ENCODE assay signal across 9 cellular contexts in genomic region chr2:119283873-119284331, GRCh38.
DNase-seq lines count a peak whose midpoint lies in the region; ATAC-seq and TF ChIP-seq lines count a peak whose summit lies in the region.
"Had no signal": no experiment of that assay in that cellular context is flagged by ENCODE, and none has a peak within 500 bp of the region (broad histone marks: within the 10 kb centered on the region; RNA-seq: fewer than 3 reads in every experiment).

No MANE protein-coding gene starts in this region.

- peaks cover 3% of the 10 kb centered on the region for H3K27me3 Mint-ChIP-seq in endothelial cell (ENCODE audit: unreplicated experiment)
- H3K27me3 Mint-ChIP-seq in activated CD8-positive, alpha-beta T cell treated with anti-CD3 and anti-CD28 coated beads for 36 hours: no peaks in the 10 kb centered on the region
- H3K27me3 Mint-ChIP-seq: activated CD4-positive, alpha-beta memory T cell treated with anti-CD3 and anti-CD28 coated beads, Interleukin-2, amount 10 ng/mL, durations not matched to agents 7 days and 5 days had no signal

- H3K27ac Mint-ChIP-seq in endothelial cell (ENCODE audit: unreplicated experiment): no peak overlapping the region
- H3K27ac Mint-ChIP-seq in activated CD8-positive, alpha-beta T cell treated with anti-CD3 and anti-CD28 coated beads for 36 hours: no peak overlapping the region
- H3K27ac Mint-ChIP-seq: activated CD4-positive, alpha-beta memory T cell treated with anti-CD3 and anti-CD28 coated beads, Interleukin-2, amount 10 ng/mL, durations not matched to agents 7 days and 5 days had no signal

- no peak overlapping the region for H3K4me3 Mint-ChIP-seq in endothelial cell (ENCODE audit: unreplicated experiment)
- no peak overlapping the region for H3K4me3 Mint-ChIP-seq in activated CD8-positive, alpha-beta T cell treated with anti-CD3 and anti-CD28 coated beads for 36 hours
- H3K4me3 Mint-ChIP-seq: activated CD4-positive, alpha-beta memory T cell treated with anti-CD3 and anti-CD28 coated beads, Interleukin-2, amount 10 ng/mL, durations not matched to agents 7 days and 5 days had no signal

- no peaks in the 10 kb centered on the region for H3K4me1 Mint-ChIP-seq in endothelial cell (ENCODE audit: unreplicated experiment)
- no peaks in the 10 kb centered on the region for H3K4me1 Mint-ChIP-seq in activated CD8-positive, alpha-beta T cell treated with anti-CD3 and anti-CD28 coated beads for 36 hours (ENCODE audit: low read depth)
- H3K4me1 Mint-ChIP-seq: activated CD4-positive, alpha-beta memory T cell treated with anti-CD3 and anti-CD28 coated beads, Interleukin-2, amount 10 ng/mL, durations not matched to agents 7 days and 5 days had no signal

- no peaks in the 10 kb centered on the region for H3K9me3 Mint-ChIP-seq in endothelial cell (ENCODE audit: unreplicated experiment)
- no peaks in the 10 kb centered on the region for H3K9me3 Mint-ChIP-seq in activated CD8-positive, alpha-beta T cell treated with anti-CD3 and anti-CD28 coated beads for 36 hours
- H3K9me3 Mint-ChIP-seq: activated CD4-positive, alpha-beta memory T cell treated with anti-CD3 and anti-CD28 coated beads, Interleukin-2, amount 10 ng/mL, durations not matched to agents 7 days and 5 days had no signal

- no peak overlapping the region for H3K4me3 ChIP-seq in fibroblast of villous mesenchyme (ENCODE audit: low read depth, low read length)

- TF ChIP-seq CTCF in fibroblast of villous mesenchyme (IDR thresholded peaks at IDR 0.05; ENCODE audit: insufficient read depth, low read depth, low read length) (no peak), endothelial cell (IDR thresholded peaks at IDR 0.05; ENCODE audit: unreplicated experiment) (no peak)
- no peak for TF ChIP-seq CTCF in activated CD8-positive, alpha-beta T cell treated with anti-CD3 and anti-CD28 coated beads for 36 hours (IDR thresholded peaks at IDR 0.05)

- POLR2A ChIA-PET in activated CD8-positive, alpha-beta T cell treated with anti-CD3 and anti-CD28 coated beads for 36 hours (lab: Charles Lee): no interaction called here

- CTCF ChIA-PET in activated CD8-positive, alpha-beta T cell treated with anti-CD3 and anti-CD28 coated beads for 36 hours (lab: Charles Lee): no interaction called here

- no peaks in the 10 kb centered on the region for H3K36me3 Mint-ChIP-seq in endothelial cell (ENCODE audit: low read depth, unreplicated experiment)
- no peaks in the 10 kb centered on the region for H3K36me3 Mint-ChIP-seq in activated CD8-positive, alpha-beta T cell treated with anti-CD3 and anti-CD28 coated beads for 36 hours (ENCODE audit: low read depth)

- DNase-seq in EL (peak; percentile 78), RPMI7951 (ENCODE audit: low read depth) (peak; percentile 92), fibroblast of villous mesenchyme (ENCODE audit: low read depth) (peak; percentile 44), posterior vena cava (ENCODE audit: low spot score) (peak; percentile 88), endothelial cell (ENCODE audit: low spot score) (no peak), NCI-H146 treated with DMSO at 0.1 percent for 48 hours (lab: John Stamatoyannopoulos, UW; ENCODE audit: unreplicated experiment) (no peak)
- no peak for DNase-seq in activated CD8-positive, alpha-beta T cell treated with anti-CD3 and anti-CD28 coated beads for 36 hours
- DNase-seq: activated CD4-positive, alpha-beta memory T cell treated with anti-CD3 and anti-CD28 coated beads, Interleukin-2, amount 10 ng/mL, durations not matched to agents 7 days and 5 days had no signal

- ATAC-seq in HG02610 (IDR thresholded peaks at IDR 0.05; ENCODE audit: unreplicated experiment): no peak
- no peak for ATAC-seq in activated CD8-positive, alpha-beta T cell treated with anti-CD3 and anti-CD28 coated beads for 36 hours

- intact Hi-C loops in posterior vena cava (cut with DNase I): loop anchor here (10.0 kb wide), 2 partner anchors 269 to 399 kb away; no protein-coding TSS in a partner anchor
- intact Hi-C loops in activated CD8-positive, alpha-beta T cell treated with anti-CD3 and anti-CD28 coated beads for 36 hours (cut with micrococcal nuclease): no loop called here

Comparison
In these comparisons a context has a peak if more than half of its experiments do, and no peak if none do; other contexts are left out.
1. DNase-seq: peak in EL (single experiment), RPMI7951 (single experiment), fibroblast of villous mesenchyme (single experiment) and posterior vena cava (single experiment); none in endothelial cell (single experiment), NCI-H146 treated with DMSO at 0.1 percent for 48 hours (single experiment) and activated CD8-positive, alpha-beta T cell treated with anti-CD3 and anti-CD28 coated beads for 36 hours (single experiment).